ENCODE assay signal across 1 cellular context in genomic region chr6:83859410-83860346, GRCh38.
TF ChIP-seq lines count a peak whose summit lies in the region.

A gene with protein sequence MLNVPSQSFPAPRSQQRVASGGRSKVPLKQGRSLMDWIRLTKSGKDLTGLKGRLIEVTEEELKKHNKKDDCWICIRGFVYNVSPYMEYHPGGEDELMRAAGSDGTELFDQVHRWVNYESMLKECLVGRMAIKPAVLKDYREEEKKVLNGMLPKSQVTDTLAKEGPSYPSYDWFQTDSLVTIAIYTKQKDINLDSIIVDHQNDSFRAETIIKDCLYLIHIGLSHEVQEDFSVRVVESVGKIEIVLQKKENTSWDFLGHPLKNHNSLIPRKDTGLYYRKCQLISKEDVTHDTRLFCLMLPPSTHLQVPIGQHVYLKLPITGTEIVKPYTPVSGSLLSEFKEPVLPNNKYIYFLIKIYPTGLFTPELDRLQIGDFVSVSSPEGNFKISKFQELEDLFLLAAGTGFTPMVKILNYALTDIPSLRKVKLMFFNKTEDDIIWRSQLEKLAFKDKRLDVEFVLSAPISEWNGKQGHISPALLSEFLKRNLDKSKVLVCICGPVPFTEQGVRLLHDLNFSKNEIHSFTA (plus strand): TSS chr6:83859689. CDS start chr6:83859783, 94 bp downstream.

TF ChIP-seq in H1, 55 proteins besides CTCF, POLR2A, EP300 and RAD21:
- 0 out of 2 replicates have a peak, but pooled peaks have one; percentile 29 for TF ChIP-seq BACH1 (IDR thresholded peaks at IDR 0.05; ENCODE audit: low read length)
- TF ChIP-seq SIN3A (conservative IDR thresholded peaks at IDR 0.05 in 1 of 2, IDR thresholded peaks at IDR 0.05 in 1 of 2; ENCODE audit: low read depth in 1 of 2, low read length in 2 of 2) = peak; percentile 100
- peak; percentile 67; the same call in 1 of the 2 replicates for TF ChIP-seq TBP (IDR thresholded peaks at IDR 0.05; ENCODE audit: low read depth, low read length)
- peak; percentile 98 for TF ChIP-seq RBBP5 (IDR thresholded peaks at IDR 0.05; ENCODE audit: borderline replicate concordance, low read depth, low read length)
- peak; percentile 73 for TF ChIP-seq TEAD4 (IDR thresholded peaks at IDR 0.05; ENCODE audit: low read depth, low read length)
- TF ChIP-seq CREB1 (IDR thresholded peaks at IDR 0.05) = peak; percentile 92
- peak; percentile 38; the same call in 1 of the 2 replicates for TF ChIP-seq SP1 (IDR thresholded peaks at IDR 0.05; ENCODE audit: low read depth, low read length)
- peak; percentile 97 to 99; a peak in 3 of 4 replicates for TF ChIP-seq HDAC2 (IDR thresholded peaks at IDR 0.05; ENCODE audit: borderline replicate concordance in 1 of 2, low read depth in 2 of 2, low read length in 2 of 2)
- peak; percentile 98 for TF ChIP-seq KDM4A (IDR thresholded peaks at IDR 0.05; ENCODE audit: low read depth, low read length, severe bottlenecking)
- TF ChIP-seq MAFK (IDR thresholded peaks at IDR 0.05; ENCODE audit: low read depth, low read length) = no peak
- peak; percentile 96 for TF ChIP-seq TAF7 (optimal IDR thresholded peaks at IDR 0.05; ENCODE audit: borderline replicate concordance, low read depth, low read length)
- peak; percentile 81 for TF ChIP-seq MAX (IDR thresholded peaks at IDR 0.05)
- TF ChIP-seq NRF1 (IDR thresholded peaks at IDR 0.05; ENCODE audit: low read depth, low read length) = peak; percentile 70
- TF ChIP-seq ASH2L (IDR thresholded peaks at IDR 0.05; ENCODE audit: low read length) = peak; percentile 98
- TF ChIP-seq SRF (IDR thresholded peaks at IDR 0.05; ENCODE audit: low read depth, low read length) = 0 out of 2 replicates have a peak, but pooled peaks have one; percentile 10
- no peak for TF ChIP-seq CBX5 (IDR thresholded peaks at IDR 0.05; ENCODE audit: low read depth, low read length)
- TF ChIP-seq TAF1 (IDR thresholded peaks at IDR 0.05; ENCODE audit: low read depth, low read length) = peak; percentile 80
- TF ChIP-seq PHF8 (conservative IDR thresholded peaks at IDR 0.05; ENCODE audit: low read depth, low read length) = peak; percentile 80
- peak in 1 of 2 experiments; percentile 32 for TF ChIP-seq BCL11A (IDR thresholded peaks at IDR 0.05; ENCODE audit: low read depth in 2 of 2, low read length in 2 of 2)
- TF ChIP-seq, protein P1, sequence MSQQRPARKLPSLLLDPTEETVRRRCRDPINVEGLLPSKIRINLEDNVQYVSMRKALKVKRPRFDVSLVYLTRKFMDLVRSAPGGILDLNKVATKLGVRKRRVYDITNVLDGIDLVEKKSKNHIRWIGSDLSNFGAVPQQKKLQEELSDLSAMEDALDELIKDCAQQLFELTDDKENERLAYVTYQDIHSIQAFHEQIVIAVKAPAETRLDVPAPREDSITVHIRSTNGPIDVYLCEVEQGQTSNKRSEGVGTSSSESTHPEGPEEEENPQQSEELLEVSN (IDR thresholded peaks at IDR 0.05) = no peak
- no peak for TF ChIP-seq SIRT6 (IDR thresholded peaks at IDR 0.05; ENCODE audit: low read length)
- TF ChIP-seq EZH2 (IDR thresholded peaks at IDR 0.05; ENCODE audit: low read depth, low read length, severe bottlenecking) = no peak
- no peak for TF ChIP-seq ZNF274 (IDR thresholded peaks at IDR 0.05; ENCODE audit: borderline replicate concordance, extremely low read depth, low read length)
- TF ChIP-seq JUND (IDR thresholded peaks at IDR 0.05; ENCODE audit: low read length) = 0 out of 2 replicates have a peak, but pooled peaks have one; percentile 11
- TF ChIP-seq POLR2AphosphoS5 (IDR thresholded peaks at IDR 0.05; ENCODE audit: low read depth, low read length) = 0 out of 2 replicates have a peak, but pooled peaks have one; percentile 53
- peak; percentile 17 for TF ChIP-seq CHD7 (IDR thresholded peaks at IDR 0.05; ENCODE audit: insufficient replicate concordance, low read length)
- peak; percentile 29; the same call in 1 of the 2 replicates for TF ChIP-seq SP4 (IDR thresholded peaks at IDR 0.05; ENCODE audit: low read length)
- TF ChIP-seq SAP30 (IDR thresholded peaks at IDR 0.05; ENCODE audit: insufficient read depth, insufficient replicate concordance, low read length) = peak; percentile 99
